10 cellular contexts compared by ENCODE assay signal in genomic region chrX:150504399-150505186, GRCh38.
A peak's percentile ranks its signal among the peaks of the same experiment; 100 is the strongest.
DNase-seq lines count a peak whose midpoint lies in the region; ATAC-seq and TF ChIP-seq lines count a peak whose summit lies in the region.
"Had no signal": no experiment of that assay in that cellular context is flagged by ENCODE, and none has a peak within 500 bp of the region (broad histone marks: within the 10 kb centered on the region; RNA-seq: fewer than 3 reads in every experiment).

No MANE protein-coding gene starts in this region.

- H3K27me3 Mint-ChIP-seq in nephron (ENCODE audit: low read depth): no peaks in the 10 kb centered on the region
- H3K27me3 Mint-ChIP-seq in activated naive CD8-positive, alpha-beta T cell treated with anti-CD3 and anti-CD28 coated beads for 36 hours: peaks cover 3% of the 10 kb centered on the region
- peaks cover 0 to 6% (median 2%) of the 10 kb centered on the region in 3 donors for H3K27me3 Mint-ChIP-seq in CD14-positive monocyte (ENCODE audit: low read depth in 3 of 3)

- H3K4me3 Mint-ChIP-seq in nephron: no peak overlapping the region
- H3K4me3 Mint-ChIP-seq in activated naive CD8-positive, alpha-beta T cell treated with anti-CD3 and anti-CD28 coated beads for 36 hours: no peak overlapping the region
- no peak overlapping the region for H3K4me3 Mint-ChIP-seq in CD14-positive monocyte

- TF ChIP-seq CTCF in dorsolateral prefrontal cortex (IDR thresholded peaks at IDR 0.05 in 54 of 56, conservative IDR thresholded peaks at IDR 0.05 in 2 of 56; ENCODE audit: low read depth in 1 of 56, partially characterized antibody in 56 of 56): peak in 43 of 56 donors; percentile 10 to 59 (median 32)
- TF ChIP-seq CTCF in nephron (IDR thresholded peaks at IDR 0.05; ENCODE audit: unreplicated experiment in 3 of 3): no peak
- TF ChIP-seq CTCF in CD14-positive monocyte (IDR thresholded peaks at IDR 0.05): no peak

- DNase-seq in A172 (ENCODE audit: low spot score) (peak; percentile 45), NCI-H187 treated with DMSO at 0.1 percent for 48 hours (lab: John Stamatoyannopoulos, UW) (peak; percentile 35), dorsolateral prefrontal cortex (peak in 3 of 10 donors; percentile 14 to 47 (median 40)), NCI-H510A treated with DMSO at 0.1 percent for 48 hours (lab: John Stamatoyannopoulos, UW) (no peak), CD14-positive monocyte (ENCODE audit: low spot score) (no peak)
- no peak for DNase-seq in activated naive CD8-positive, alpha-beta T cell treated with anti-CD3 and anti-CD28 coated beads for 36 hours
- DNase-seq: aorta; stimulated activated naive CD4-positive, alpha-beta T cell treated with Interleukin-2 at 50 U/mL for 16 hours had no signal

- peak overlapping the region in 49 of 59 donors; percentile 0 to 75 (median 61) for H3K27ac ChIP-seq in dorsolateral prefrontal cortex

- peaks cover 0 to 89% (median 17%) of the 10 kb centered on the region in 45 donors for H3K27me3 ChIP-seq in dorsolateral prefrontal cortex

- H3K36me3 Mint-ChIP-seq in nephron (ENCODE audit: low read depth): no peaks in the 10 kb centered on the region
- H3K36me3 Mint-ChIP-seq in activated naive CD8-positive, alpha-beta T cell treated with anti-CD3 and anti-CD28 coated beads for 36 hours: no peaks in the 10 kb centered on the region
- no peaks in the 10 kb centered on the region for H3K36me3 Mint-ChIP-seq in CD14-positive monocyte

- H3K4me3 ChIP-seq in dorsolateral prefrontal cortex: no peak overlapping the region

- peaks cover 19% of the 10 kb centered on the region for H3K4me1 Mint-ChIP-seq in nephron
- no peaks in the 10 kb centered on the region for H3K4me1 Mint-ChIP-seq in activated naive CD8-positive, alpha-beta T cell treated with anti-CD3 and anti-CD28 coated beads for 36 hours
- H3K4me1 Mint-ChIP-seq in CD14-positive monocyte: peaks cover 13% of the 10 kb centered on the region

- ATAC-seq in HG02642 (IDR thresholded peaks at IDR 0.05; ENCODE audit: poor library complexity, unreplicated experiment): no peak

- H3K9me3 Mint-ChIP-seq in nephron: no peaks in the 10 kb centered on the region
- no peaks in the 10 kb centered on the region for H3K9me3 Mint-ChIP-seq in activated naive CD8-positive, alpha-beta T cell treated with anti-CD3 and anti-CD28 coated beads for 36 hours
- no peaks in the 10 kb centered on the region for H3K9me3 Mint-ChIP-seq in CD14-positive monocyte

- peak overlapping the region; percentile 30 to 92 (median 54) for H3K27ac Mint-ChIP-seq in nephron
- H3K27ac Mint-ChIP-seq in activated naive CD8-positive, alpha-beta T cell treated with anti-CD3 and anti-CD28 coated beads for 36 hours: no peak overlapping the region
- no peak overlapping the region for H3K27ac Mint-ChIP-seq in CD14-positive monocyte

- intact Hi-C loops in dorsolateral prefrontal cortex (cut with DNase I): loop anchor here in 1 of 2 donors (5.0 to 10.0 kb wide), 3 partner anchors 43 to 542 kb away; no protein-coding TSS in a partner anchor
- intact Hi-C loops in CD14-positive monocyte (cut with micrococcal nuclease): no loop called here

Comparison
In these comparisons a context has a peak if more than half of its experiments do, and no peak if none do; other contexts are left out.
1. DNase-seq: peak in A172 (single experiment) and NCI-H187 treated with DMSO at 0.1 percent for 48 hours (single experiment); none in activated naive CD8-positive, alpha-beta T cell treated with anti-CD3 and anti-CD28 coated beads for 36 hours (single experiment), NCI-H510A treated with DMSO at 0.1 percent for 48 hours (single experiment) and CD14-positive monocyte (single experiment).
2. CTCF ChIP-seq: peak in dorsolateral prefrontal cortex (43 of 56); none in nephron (0 of 3) and CD14-positive monocyte (single experiment).
3. H3K27ac Mint-ChIP-seq: peak in nephron (3 of 3); none in activated naive CD8-positive, alpha-beta T cell treated with anti-CD3 and anti-CD28 coated beads for 36 hours (single experiment) and CD14-positive monocyte (0 of 7).